In genomic region chr7:55951637-55952351, GRCh38 we compare ENCODE assay signal across 8 cellular contexts. TPM values are rescaled to one million over a fixed set of nuclear protein-coding genes. Genes with fewer than 3 reads are reported as not detected.
DNase-seq lines count a peak whose midpoint lies in the region; ATAC-seq and TF ChIP-seq lines count a peak whose summit lies in the region.

MRPS17 (plus strand) TSS chr7:55951877; CDS start chr7:55953196, 1,319 bp downstream.

- H3K36me3 ChIP-seq in effector memory CD4-positive, alpha-beta T cell (ENCODE audit: control insufficient read depth, insufficient read depth, low read length) = peaks cover 3% of the 10 kb centered on the region

- TF ChIP-seq CTCF in GM20000 (IDR thresholded peaks at IDR 0.05; ENCODE audit: extremely low read depth, missing control alignments) = no peak

- H3K27me3 Mint-ChIP-seq in memory B cell = peaks cover 2% of the 10 kb centered on the region

- DNase-seq in COLO829 (ENCODE audit: low spot score) = peak; percentile 99
- peak; percentile 96 for DNase-seq in GM20000 (ENCODE audit: low spot score)
- peak; percentile 95 for DNase-seq in HT-29 (ENCODE audit: low spot score)
- peak; percentile 84 for DNase-seq in NOMO-1 treated with DMSO at 0.1 percent for 48 hours (lab: John Stamatoyannopoulos, UW; ENCODE audit: unreplicated experiment)
- peak; percentile 81 to 90 for DNase-seq in activated CD8-positive, alpha-beta memory T cell treated with anti-CD3 and anti-CD28 coated beads for 4 hours (ENCODE audit: low read depth in 2 of 2)
- peak; percentile 82 to 89 (median 87) for DNase-seq in effector memory CD4-positive, alpha-beta T cell
- peak; percentile 88 to 89 for DNase-seq in memory B cell (ENCODE audit: low spot score in 2 of 2)
- DNase-seq in stimulated activated CD8-positive, alpha-beta memory T cell treated with anti-CD3 and anti-CD28 coated beads, Interleukin-12 subunit alpha, Interleukin-12 subunit beta, amount 100 ng/mL, for 24 hours (ENCODE audit: extremely low read depth) = peak; percentile 83

- peaks cover 12% of the 10 kb centered on the region for H3K36me3 Mint-ChIP-seq in memory B cell

- H3K27ac ChIP-seq in effector memory CD4-positive, alpha-beta T cell (ENCODE audit: insufficient read depth, low read length, poor library complexity, severe bottlenecking) = peak within 1 kb of the TSS; percentile 79

- H3K4me3 Mint-ChIP-seq in memory B cell = peak within 1 kb of the TSS; percentile 92

- H3K9me3 ChIP-seq in effector memory CD4-positive, alpha-beta T cell (ENCODE audit: control insufficient read depth, low read length) = no peaks in the 10 kb centered on the region

- peak within 1 kb of the TSS; percentile 96 for H3K27ac Mint-ChIP-seq in memory B cell

- H3K4me1 Mint-ChIP-seq in memory B cell = peaks cover 14% of the 10 kb centered on the region

- peaks cover 9% of the 10 kb centered on the region for H3K4me1 ChIP-seq in effector memory CD4-positive, alpha-beta T cell (ENCODE audit: control insufficient read depth, insufficient read depth, low read length, poor library complexity, severe bottlenecking)

- no peaks in the 10 kb centered on the region for H3K27me3 ChIP-seq in effector memory CD4-positive, alpha-beta T cell (replicated peaks; ENCODE audit: control insufficient read depth, insufficient read depth, low read length, poor library complexity, severe bottlenecking)

- no peaks in the 10 kb centered on the region for H3K9me3 Mint-ChIP-seq in memory B cell

- peak; percentile 99 for ATAC-seq in memory B cell (ENCODE audit: low read depth)

- peak within 1 kb of the TSS; percentile 79 for H3K4me3 ChIP-seq in effector memory CD4-positive, alpha-beta T cell (ENCODE audit: insufficient read depth, low read depth, low read length, poor library complexity, severe bottlenecking)

RNA-seq across cellular contexts. Expression of gene MRPS17, which starts in this region (rescaled TPM):
- total RNA-seq in HT-29 (2014; rRNA removed; shearing (Covaris generic)) = 19.5 and 20.3 TPM in 2 replicates

Comparison
In these comparisons a context has a peak if more than half of its experiments do, and no peak if none do; other contexts are left out.
1. Peak in every context shown above with its lines: DNase-seq, ATAC-seq, H3K4me3 ChIP-seq and H3K27ac ChIP-seq.